In genomic region chr17:6497496-6498221, GRCh38 we compare ENCODE assay signal across 16 cellular contexts. TPM values are rescaled to one million over a fixed set of nuclear protein-coding genes. Genes with fewer than 3 reads are reported as not detected.
DNase-seq lines count a peak whose midpoint lies in the region; ATAC-seq lines count a peak whose summit lies in the region.
"Had no signal": no experiment of that assay in that cellular context is flagged by ENCODE, and none has a peak within 500 bp of the region (broad histone marks: within the 10 kb centered on the region; RNA-seq: fewer than 3 reads in every experiment).

No MANE protein-coding gene starts in this region.

- ATAC-seq in HG03521 (IDR thresholded peaks at IDR 0.05; ENCODE audit: unreplicated experiment) = no peak
- ATAC-seq in GM19452 (IDR thresholded peaks at IDR 0.05; ENCODE audit: unreplicated experiment) = no peak
- no peak for ATAC-seq in GM19324 (IDR thresholded peaks at IDR 0.05; ENCODE audit: low FRiP score, unreplicated experiment)

- H3K27ac ChIP-seq in temporal lobe (ENCODE audit: low read depth, low read length) = peak overlapping the region; percentile 40
- H3K27ac ChIP-seq: 22Rv1, testis had no signal

- DNase-seq in NCI-H1436 (lab: John Stamatoyannopoulos, UW) = peak; percentile 11
- no peak for DNase-seq in NCI-H1436 treated with DMSO at 0.1 percent for 48 hours (lab: John Stamatoyannopoulos, UW)
- DNase-seq in ecto neural progenitor cell (ENCODE audit: low spot score) = peak; percentile 52
- peak; percentile 76 for DNase-seq in mesenteric fat pad (ENCODE audit: low spot score)
- DNase-seq: activated CD4-positive, alpha-beta T cell treated with anti-CD3 and anti-CD28 coated beads, Interleukin-2, amount 10 ng/mL, durations not matched to agents 7 days and 5 days; activated naive CD4-positive, alpha-beta T cell treated with anti-CD3 and anti-CD28 coated beads, Interleukin-2, amount 10 ng/mL, durations not matched to agents 7 days and 5 days; MG63; naive B cell; NCI-H1930; SW 1271; testis had no signal

RNA-seq across cellular contexts. Expression of gene PIMREG, which starts 53.4 kb away (rescaled TPM):
- not detected for total RNA-seq in mesenteric fat pad
- total RNA-seq in temporal lobe = 3.4 TPM

RNA-seq across cellular contexts. Expression of gene PITPNM3, which starts 58.7 kb away (rescaled TPM):
- 1.1 TPM for total RNA-seq in mesenteric fat pad
- total RNA-seq in temporal lobe = 9.6 TPM
